ENCODE assay signal across 8 cellular contexts in genomic region chr15:90249123-90249863, GRCh38. TPM values are rescaled to one million over a fixed set of nuclear protein-coding genes. Genes with fewer than 3 reads are reported as not detected.
DNase-seq lines count a peak whose midpoint lies in the region; ATAC-seq, FAIRE-seq and TF ChIP-seq lines count a peak whose summit lies in the region.

Gene TTLL13, plus strand, starts transcription at chr15:90249556. Its CDS starts 1,075 bp downstream, at chr15:90250631.

- DNase-seq in DMS114 treated with DMSO at 0.1 percent for 48 hours (lab: John Stamatoyannopoulos, UW; ENCODE audit: unreplicated experiment), result peak; percentile 88
- DNase-seq in NCI-H2196 treated with DMSO at 0.1 percent for 48 hours (lab: John Stamatoyannopoulos, UW; ENCODE audit: unreplicated experiment), result peak; percentile 75
- DNase-seq in activated CD4-positive, alpha-beta T cell treated with anti-CD3 and anti-CD28 coated beads for 1 hour, result peak; percentile 58
- peak; percentile 90 for DNase-seq in cerebellar cortex (ENCODE audit: low spot score)
- DNase-seq in kidney, result peak; percentile 99
- DNase-seq in stimulated activated CD4-positive, alpha-beta T cell treated with anti-CD3 and anti-CD28 coated beads, Interleukin-12 subunit alpha, Interleukin-12 subunit beta, amount 100 ng/mL, for 4 hours, result peak; percentile 84

- peak within 1 kb of the TSS in 1 of 2 donors; percentile 5 for H3K27ac ChIP-seq in kidney (ENCODE audit: low read depth in 2 of 2, low read length in 2 of 2)

- TF ChIP-seq CTCF in kidney (IDR thresholded peaks at IDR 0.05; ENCODE audit: borderline replicate concordance, extremely low read depth, insufficient read depth), result no peak

- peak within 1 kb of the TSS in 1 of 2 donors; percentile 71 for H3K9ac ChIP-seq in kidney (ENCODE audit: low read length in 2 of 2)

- intact Hi-C loops in kidney (cut with DNase I), result no loop called here

- no peaks in the 10 kb centered on the region for H3K9me3 ChIP-seq in kidney (ENCODE audit: control insufficient read depth in 1 of 2, low read length in 2 of 2)

- no peaks in the 10 kb centered on the region for H3K36me3 ChIP-seq in kidney (ENCODE audit: control insufficient read depth in 1 of 2, insufficient read depth in 2 of 2, low read length in 2 of 2)

- ATAC-seq in HG02798 (IDR thresholded peaks at IDR 0.05; ENCODE audit: poor library complexity, unreplicated experiment) (peak; percentile 77), GM18907 (IDR thresholded peaks at IDR 0.05; ENCODE audit: unreplicated experiment) (no peak)

- peak within 1 kb of the TSS; percentile 68 to 78 for H3K4me3 ChIP-seq in kidney (ENCODE audit: low read length in 2 of 2)

- no peak for FAIRE-seq in kidney (lab: Jason Lieb, UNC)

- H3K4me1 ChIP-seq in kidney (ENCODE audit: control insufficient read depth in 1 of 2, insufficient read depth in 1 of 2, low read depth in 1 of 2, low read length in 2 of 2), result peaks cover 0 to 9% of the 10 kb centered on the region in 2 donors

RNA-seq across cellular contexts. Expression of gene TTLL13, which starts in this region (rescaled TPM):
- 0.54 TPM for total RNA-seq in kidney
- 0.88 TPM for polyA plus RNA-seq in kidney (ENCODE audit: insufficient read depth, low read depth, low replicate concordance)

Comparison
In these comparisons a context has a peak if more than half of its experiments do, and no peak if none do; other contexts are left out.
1. Peak in DNase-seq and H3K4me3 ChIP-seq in kidney; RNA of the gene not detected or under 1 TPM.